ENCODE assay signal across 14 cellular contexts in the genomic region with DNA sequence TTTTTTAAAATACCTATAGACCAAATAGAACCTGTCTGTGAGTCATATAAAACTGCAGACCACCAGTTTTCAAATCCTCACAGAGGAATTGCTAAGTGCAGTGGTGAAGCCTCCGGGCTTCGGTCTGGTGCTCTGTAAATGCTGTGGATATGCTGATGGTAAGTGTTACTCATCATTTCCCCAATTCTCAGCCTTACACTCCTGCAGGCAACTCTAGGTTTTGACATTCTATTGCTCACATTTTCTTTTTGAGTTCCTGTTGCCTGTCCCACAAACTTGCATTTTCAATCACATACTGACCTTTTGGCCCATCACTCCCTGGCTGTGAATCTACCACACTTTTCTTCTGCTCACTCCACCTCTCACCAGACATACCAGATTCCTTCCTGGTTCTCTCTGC.
A peak's percentile ranks its signal among the peaks of the same experiment; 100 is the strongest.
DNase-seq lines count a peak whose midpoint lies in the region; ATAC-seq and TF ChIP-seq lines count a peak whose summit lies in the region.
"Had no signal": no experiment of that assay in that cellular context is flagged by ENCODE, and none has a peak within 500 bp of the region (broad histone marks: within the 10 kb centered on the region; RNA-seq: fewer than 3 reads in every experiment).

No MANE protein-coding gene starts in this region.

- CTCF ChIA-PET in GM10248 (lab: Yijun Ruan, JAX), result no interaction called here

- POLR2A ChIA-PET in GM10248 (lab: Yijun Ruan, JAX), result no interaction called here

- DNase-seq in GM10248 (ENCODE audit: extremely low spot score), result peak; percentile 17
- no peak for DNase-seq in NCI-H345 (lab: John Stamatoyannopoulos, UW)
- DNase-seq in Ammon's horn (ENCODE audit: low spot score), result no peak
- DNase-seq in NCI-H774 (lab: John Stamatoyannopoulos, UW), result no peak
- DNase-seq: activated gamma-delta T cell treated with Interleukin-2 at 50 U/mL for 16 hours, BE2C, colonic mucosa, mesenchymal stem cell, NCI-H1048 had no signal

- no peak for TF ChIP-seq CTCF in GM10248 (IDR thresholded peaks at IDR 0.05; ENCODE audit: control extremely low read depth, extremely low read depth, low read depth, missing control alignments)

- ATAC-seq in GM19043 (IDR thresholded peaks at IDR 0.05; ENCODE audit: low read depth, unreplicated experiment) (peak; percentile 83), HG02759 (IDR thresholded peaks at IDR 0.05; ENCODE audit: unreplicated experiment) (peak; percentile 89), HG03520 (IDR thresholded peaks at IDR 0.05; ENCODE audit: unreplicated experiment) (peak; percentile 70), HG02970 (IDR thresholded peaks at IDR 0.05; ENCODE audit: low FRiP score, unreplicated experiment) (no peak)
- ATAC-seq: gastroesophageal sphincter had no signal
